ENCODE assay signal across 10 cellular contexts in the genomic region with DNA sequence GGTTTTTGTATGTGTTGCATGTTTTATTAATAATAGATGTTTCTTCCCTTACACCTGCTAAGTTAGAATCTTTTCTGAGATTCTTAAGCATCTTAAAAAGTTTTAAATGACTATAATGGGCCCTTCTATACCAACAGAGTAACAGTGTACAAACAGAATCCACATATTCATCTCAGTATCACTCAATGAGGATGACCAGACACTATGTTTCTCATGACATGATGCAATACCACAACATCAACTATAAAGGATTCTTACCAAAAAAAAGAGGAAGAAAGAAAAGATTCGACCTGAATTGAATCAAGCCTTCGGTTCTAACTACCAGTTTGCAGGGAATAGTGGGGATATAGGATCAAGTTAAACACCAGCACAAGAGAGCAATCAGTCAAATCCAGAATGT. TPM values are rescaled to one million over a fixed set of nuclear protein-coding genes. Genes with fewer than 3 reads are reported as not detected.
DNase-seq lines count a peak whose midpoint lies in the region; ATAC-seq and TF ChIP-seq lines count a peak whose summit lies in the region.
"Had no signal": no experiment of that assay in that cellular context is flagged by ENCODE, and none has a peak within 500 bp of the region (broad histone marks: within the 10 kb centered on the region; RNA-seq: fewer than 3 reads in every experiment).

No MANE protein-coding gene starts in this region.

- peak overlapping the region in 9 of 59 donors; percentile 11 to 78 (median 60) for H3K27ac ChIP-seq in dorsolateral prefrontal cortex
- H3K27ac ChIP-seq: SJCRH30 had no signal

- ATAC-seq in HG02610 (IDR thresholded peaks at IDR 0.05; ENCODE audit: unreplicated experiment) (peak; percentile 93), GM18498 (IDR thresholded peaks at IDR 0.05; ENCODE audit: unreplicated experiment) (no peak)

- no peaks in the 10 kb centered on the region for H3K27me3 ChIP-seq in dorsolateral prefrontal cortex
- H3K27me3 ChIP-seq: SJCRH30 had no signal

- TF ChIP-seq CTCF in GM12865 (IDR thresholded peaks at IDR 0.05; ENCODE audit: insufficient read depth, low read depth, low read length, missing control alignments) (no peak), dorsolateral prefrontal cortex (IDR thresholded peaks at IDR 0.05 in 54 of 56, conservative IDR thresholded peaks at IDR 0.05 in 2 of 56; ENCODE audit: low read depth in 1 of 56, partially characterized antibody in 56 of 56) (no peak)

- intact Hi-C loops in dorsolateral prefrontal cortex (cut with DNase I) = no loop called here

- DNase-seq in GM12865 (ENCODE audit: low read depth) (peak; percentile 26), SIG-M5 (lab: John Stamatoyannopoulos, UW) (peak; percentile 62), medulla oblongata (ENCODE audit: extremely low spot score) (peak; percentile 28), dorsolateral prefrontal cortex (no peak)
- no peak for DNase-seq in activated CD4-positive, CD25-positive, alpha-beta regulatory T cell treated with anti-CD3 and anti-CD28 coated beads, Interleukin-2, amount 50 U/mL, for 72 hours
- DNase-seq in activated CD4-positive, alpha-beta T cell treated with anti-CD3 and anti-CD28 coated beads, Interleukin-2, amount 50 U/mL, for 48 hours = no peak
- DNase-seq: SJCRH30 had no signal

- H3K4me3 ChIP-seq in GM12865 (ENCODE audit: low read depth, low read length) (no peak overlapping the region), dorsolateral prefrontal cortex (no peak overlapping the region)
- H3K4me3 ChIP-seq: SJCRH30 had no signal

RNA-seq across cellular contexts. Expression of gene INTS6, which starts 56.5 kb away (rescaled TPM):
- 10 to 100 TPM; 30.1 to 60.5 (median 42.9) TPM for total RNA-seq in dorsolateral prefrontal cortex

RNA-seq across cellular contexts. Expression of gene SERPINE3, which starts 56.9 kb away (rescaled TPM):
- 1 to 10 TPM in 6 of 120 experiments, under 1 TPM in 63, not detected in 51; 0.20 to 2.0 (median 0.52) TPM for total RNA-seq in dorsolateral prefrontal cortex
- total RNA-seq: renal cortical epithelial cell, SJCRH30 had no signal

Comparison
In these comparisons a context has a peak if more than half of its experiments do, and no peak if none do; other contexts are left out.
1. DNase-seq: peak in GM12865 (single experiment), SIG-M5 (single experiment) and medulla oblongata (single experiment); none in dorsolateral prefrontal cortex (0 of 10), activated CD4-positive, CD25-positive, alpha-beta regulatory T cell treated with anti-CD3 and anti-CD28 coated beads, Interleukin-2, amount 50 U/mL, for 72 hours (single experiment) and activated CD4-positive, alpha-beta T cell treated with anti-CD3 and anti-CD28 coated beads, Interleukin-2, amount 50 U/mL, for 48 hours (0 of 2).